Comparison of ENCODE assay signal across 14 cellular contexts in genomic region chr5:132095077-132095744, GRCh38. TPM values are rescaled to one million over a fixed set of nuclear protein-coding genes. Genes with fewer than 3 reads are reported as not detected.
DNase-seq lines count a peak whose midpoint lies in the region; ATAC-seq, FAIRE-seq and TF ChIP-seq lines count a peak whose summit lies in the region.
"Had no signal": no experiment of that assay in that cellular context is flagged by ENCODE, and none has a peak within 500 bp of the region (broad histone marks: within the 10 kb centered on the region; RNA-seq: fewer than 3 reads in every experiment).

No MANE protein-coding gene starts in this region.

- H4K8ac ChIP-seq in mesenchymal stem cell (ENCODE audit: low read length) = peak overlapping the region; percentile 65

- H3K36me3 ChIP-seq in BLaER1 (no peaks in the 10 kb centered on the region), HEK293 (ENCODE audit: control insufficient read depth in 2 of 2, insufficient read depth in 1 of 2, low read length in 2 of 2) (no peaks in the 10 kb centered on the region), GM12878 (ENCODE audit: control insufficient read depth in 2 of 2, insufficient read depth in 2 of 2, low read length in 1 of 2) (no peaks in the 10 kb centered on the region), mesenchymal stem cell (ENCODE audit: control insufficient read depth in 1 of 2, insufficient read depth in 2 of 2, low read depth in 1 of 2, low read length in 2 of 2) (no peaks in the 10 kb centered on the region), body of pancreas (replicated peaks in 1 of 2; ENCODE audit: insufficient read depth in 1 of 2, low read depth in 2 of 2) (no peaks in the 10 kb centered on the region), small intestine (ENCODE audit: control insufficient read depth in 2 of 2, insufficient read depth in 2 of 2, low read length in 2 of 2) (no peaks in the 10 kb centered on the region)
- H3K36me3 ChIP-seq: vagina had no signal

- TF ChIP-seq POLR2A in GM12878 (IDR thresholded peaks at IDR 0.05; ENCODE audit: low read depth, low read length) (no peak), body of pancreas (IDR thresholded peaks at IDR 0.05) (no peak), GM12892 (IDR thresholded peaks at IDR 0.05; ENCODE audit: low read depth, low read length) (no peak)

- H3K79me2 ChIP-seq in GM12878 (ENCODE audit: control insufficient read depth, insufficient read depth, low read length) = no peaks in the 10 kb centered on the region

- in situ Hi-C loops in GM12878 (cut with MboI) = no loop called here

- DNase-seq in GM12878 (ENCODE audit: low read depth, low spot score) (no peak), mesenchymal stem cell (peak; percentile 24), body of pancreas (no peak), GM12892 (ENCODE audit: insufficient read length) (no peak), small intestine (no peak)
- DNase-seq: COR-L47; effector CD8-positive, alpha-beta T cell; OCI-M1 had no signal

- H3K4me2 ChIP-seq in BLaER1 = peak overlapping the region; percentile 68
- no peak overlapping the region for H3K4me2 ChIP-seq in GM12878 (ENCODE audit: control insufficient read depth, insufficient read depth)
- no peak overlapping the region for H3K4me2 ChIP-seq in mesenchymal stem cell (ENCODE audit: low read length, poor library complexity, severe bottlenecking)
- H3K4me2 ChIP-seq: KMS-11 had no signal

- CTCF ChIA-PET in HEK293 (lab: Yijun Ruan, JAX) (interaction anchor here (0.6 to 0.7 kb wide), 3 partner anchors 30 to 153 kb away, joined by 3 to 5 read pairs (median 3); no protein-coding TSS in a partner anchor), GM12878 (lab: Yijun Ruan, JAX) (interaction anchor here (2.7 kb wide), 1 partner anchor 32 kb away, joined by 14 read pairs; no protein-coding TSS in a partner anchor)

- peak overlapping the region; percentile 80 for H4K91ac ChIP-seq in mesenchymal stem cell (ENCODE audit: low read length)

- intact Hi-C loops in GM12878 (cut with micrococcal nuclease; ENCODE audit: unreplicated experiment) = no loop called here
- intact Hi-C loops in body of pancreas (cut with DNase I) = no loop called here

- H3K4me3 ChIP-seq in BLaER1 = no peak overlapping the region
- no peak overlapping the region for H3K4me3 ChIP-seq in HEK293 (ENCODE audit: low read depth, low read length)
- H3K4me3 ChIP-seq in GM12878 = no peak overlapping the region
- H3K4me3 ChIP-seq in mesenchymal stem cell (ENCODE audit: insufficient read depth in 1 of 2, low read depth in 1 of 2, low read length in 2 of 2) = no peak overlapping the region
- no peak overlapping the region for H3K4me3 ChIP-seq in body of pancreas
- no peak overlapping the region for H3K4me3 ChIP-seq in small intestine (ENCODE audit: low read depth in 1 of 2, low read length in 2 of 2)
- H3K4me3 ChIP-seq: vagina had no signal

- RAD21 ChIA-PET in GM12878 (lab: Charles Lee; ENCODE audit: unreplicated experiment) = no interaction called here

- H3K27me3 ChIP-seq in BLaER1 = no peaks in the 10 kb centered on the region
- H3K27me3 ChIP-seq in GM12878 (replicated peaks in 1 of 2; ENCODE audit: control insufficient read depth in 2 of 2, insufficient read depth in 2 of 2, low read length in 1 of 2) = no peaks in the 10 kb centered on the region
- H3K27me3 ChIP-seq in mesenchymal stem cell (ENCODE audit: control insufficient read depth in 1 of 2, insufficient read depth in 1 of 2, low read length in 2 of 2) = no peaks in the 10 kb centered on the region
- H3K27me3 ChIP-seq in body of pancreas = no peaks in the 10 kb centered on the region
- no peaks in the 10 kb centered on the region for H3K27me3 ChIP-seq in small intestine (ENCODE audit: control insufficient read depth in 2 of 2, insufficient read depth in 2 of 2, low read length in 2 of 2)
- H3K27me3 ChIP-seq: vagina had no signal

- no peaks in the 10 kb centered on the region for H3K79me1 ChIP-seq in mesenchymal stem cell (replicated peaks; ENCODE audit: low read length, poor library complexity, severe bottlenecking)

- ATAC-seq in GM12878 = peak; percentile 32
- ATAC-seq in body of pancreas = no peak
- ATAC-seq in HG03521 (IDR thresholded peaks at IDR 0.05; ENCODE audit: unreplicated experiment) = no peak

- no peaks in the 10 kb centered on the region for H3K9me3 ChIP-seq in BLaER1
- H3K9me3 ChIP-seq in HEK293 (ENCODE audit: control insufficient read depth, insufficient read depth, low read depth, low read length) = no peaks in the 10 kb centered on the region
- H3K9me3 ChIP-seq in GM12878 (replicated peaks; ENCODE audit: control insufficient read depth, insufficient read depth, low read length) = no peaks in the 10 kb centered on the region
- H3K9me3 ChIP-seq in mesenchymal stem cell (ENCODE audit: control insufficient read depth, low read length) = no peaks in the 10 kb centered on the region
- no peaks in the 10 kb centered on the region for H3K9me3 ChIP-seq in body of pancreas
- H3K9me3 ChIP-seq in small intestine (ENCODE audit: control insufficient read depth, low read depth) = no peaks in the 10 kb centered on the region
- H3K9me3 ChIP-seq: vagina had no signal

- 0 out of 2 replicates have a peak overlapping the region, but pooled peaks have one; percentile 25 for H3K27ac ChIP-seq in BLaER1
- no peak overlapping the region for H3K27ac ChIP-seq in HEK293 (ENCODE audit: extremely low read depth, low read depth, low read length)
- no peak overlapping the region for H3K27ac ChIP-seq in GM12878 (ENCODE audit: control insufficient read depth, insufficient read depth)
- peak overlapping the region; percentile 11 for H3K27ac ChIP-seq in mesenchymal stem cell (ENCODE audit: low read length, poor library complexity, severe bottlenecking)
- no peak overlapping the region for H3K27ac ChIP-seq in body of pancreas
- H3K27ac ChIP-seq in small intestine (ENCODE audit: low read depth in 1 of 2, low read length in 1 of 2) = no peak overlapping the region
- H3K27ac ChIP-seq: KMS-11, vagina had no signal

- no peak overlapping the region for H2AK5ac ChIP-seq in mesenchymal stem cell (ENCODE audit: low read length, severe bottlenecking)

- 49% methylated on average over 5 of the region's 5 CpGs for WGBS in GM12878 (ENCODE audit: insufficient coverage, insufficient replicate concordance, low lambda C conversion rate, missing lambda C conversion rate)
- 83% methylated on average over 5 of the region's 5 CpGs for WGBS in mesenchymal stem cell
- WGBS in body of pancreas, 2 donors = 56 to 70% methylated on average over 2 to 5 of the region's 5 CpGs
- 69 to 74% (median 72%) methylated on average over 5 of the region's 5 CpGs for WGBS in small intestine, 3 donors

- no peak for TF ChIP-seq CTCF in HEK293 (tag by site-specific recombination; IDR thresholded peaks at IDR 0.05)
- no peak for TF ChIP-seq CTCF in GM12878 (IDR thresholded peaks at IDR 0.05 in 2 of 3, conservative IDR thresholded peaks at IDR 0.05 in 1 of 3; ENCODE audit: control insufficient read depth in 2 of 3, extremely low read depth in 1 of 3, insufficient read depth in 1 of 3, low read depth in 3 of 3, low read length in 3 of 3)
- no peak for TF ChIP-seq CTCF in body of pancreas (IDR thresholded peaks at IDR 0.05)

- no TSS peak for BruUV-seq in GM12878 (replicated peaks; lab: Mats Ljungman, UMichigan)

- peaks cover 36% of the 10 kb centered on the region for H3K4me1 ChIP-seq in BLaER1
- no peaks in the 10 kb centered on the region for H3K4me1 ChIP-seq in HEK293 (ENCODE audit: control insufficient read depth, insufficient read depth, low read length)
- H3K4me1 ChIP-seq in GM12878 (ENCODE audit: control insufficient read depth, insufficient read depth, low read length) = peaks cover 39% of the 10 kb centered on the region
- H3K4me1 ChIP-seq in mesenchymal stem cell (ENCODE audit: control insufficient read depth, insufficient read depth, low read depth, low read length) = peaks cover 19% of the 10 kb centered on the region
- no peaks in the 10 kb centered on the region for H3K4me1 ChIP-seq in body of pancreas
- peaks cover 0 to 3% of the 10 kb centered on the region in 2 donors for H3K4me1 ChIP-seq in small intestine (ENCODE audit: control insufficient read depth in 2 of 2, insufficient read depth in 1 of 2, low read depth in 1 of 2, low read length in 1 of 2)
- H3K4me1 ChIP-seq: vagina had no signal

- peak overlapping the region; percentile 56 for H2BK15ac ChIP-seq in mesenchymal stem cell (ENCODE audit: low read depth, poor library complexity, severe bottlenecking)

- H3K14ac ChIP-seq in mesenchymal stem cell (ENCODE audit: low read length in 2 of 2) = peak overlapping the region in 1 of 2 experiments; percentile 80

- H2BK12ac ChIP-seq in mesenchymal stem cell (ENCODE audit: low read length in 2 of 2) = peak overlapping the region; percentile 57 to 75

- SMC1A ChIA-PET in GM12878 (lab: Charles Lee; ENCODE audit: uncharacterized antibody, unreplicated experiment) = interaction anchor here (1.5 kb wide), 2 partner anchors 10 to 21 kb away, joined by 4 to 6 read pairs; no protein-coding TSS in a partner anchor

- no peak for FAIRE-seq in GM12878 (lab: Jason Lieb, UNC)
- no peak for FAIRE-seq in GM12892 (lab: Jason Lieb, UNC)
- no peak for FAIRE-seq in small intestine (lab: Jason Lieb, UNC)

- H2BK120ac ChIP-seq in mesenchymal stem cell (ENCODE audit: low read depth, low read length) = peak overlapping the region; percentile 22

- H3K9ac ChIP-seq in BLaER1 (no peak overlapping the region), GM12878 (ENCODE audit: control insufficient read depth, insufficient read depth, low read length) (no peak overlapping the region; the same call in 1 of the 2 replicates), mesenchymal stem cell (ENCODE audit: low read length) (peak overlapping the region; percentile 78)
- H3K9ac ChIP-seq: KMS-11 had no signal

- peak overlapping the region; percentile 0 to 73 for H3K4ac ChIP-seq in mesenchymal stem cell (ENCODE audit: low read depth in 1 of 2, low read length in 2 of 2)

- no peak for TF ChIP-seq EP300 in GM12878 (IDR thresholded peaks at IDR 0.05; ENCODE audit: borderline replicate concordance in 1 of 2, control insufficient read depth in 1 of 2, low read depth in 2 of 2, low read length in 2 of 2)

- peak overlapping the region in 1 of 2 experiments; percentile 65 for H3K23ac ChIP-seq in mesenchymal stem cell (ENCODE audit: low read length in 2 of 2)

- H2AFZ ChIP-seq in GM12878 (ENCODE audit: control insufficient read depth, low read depth, low read length) = 0 out of 2 replicates have a peak overlapping the region, but pooled peaks have one; percentile 13
- H2AFZ ChIP-seq in mesenchymal stem cell (ENCODE audit: low read depth, low read length) = peak overlapping the region; percentile 20

- H4K20me1 ChIP-seq in BLaER1 (no peaks in the 10 kb centered on the region), GM12878 (ENCODE audit: control insufficient read depth, insufficient read depth) (no peaks in the 10 kb centered on the region)

- peak overlapping the region; percentile 72 to 76 for H3K18ac ChIP-seq in mesenchymal stem cell (ENCODE audit: low read depth in 1 of 2, low read length in 2 of 2)

- no peak for TF ChIP-seq RAD21 in GM12878 (IDR thresholded peaks at IDR 0.05; ENCODE audit: insufficient read depth, low read depth, low read length)

- POLR2A ChIA-PET in HEK293 (lab: Yijun Ruan, JAX) (no interaction called here), GM12878 (lab: Charles Lee) (no interaction called here)

- no peak overlapping the region for H2BK5ac ChIP-seq in mesenchymal stem cell (ENCODE audit: low read depth, low read length, poor library complexity, severe bottlenecking)

RNA-seq across cellular contexts. Expression of gene CSF2, which starts 21.6 kb away (rescaled TPM):
- not detected in 2 replicates for total RNA-seq in GM12878 (2013; cell fraction: nucleolus; rRNA removed)
- total RNA-seq in GM12878 (2014; rRNA removed) (1.1 and 2.0 TPM in 2 replicates), GM12878 (2014; rRNA removed; fragmentation: Illumina TruSeq; extraction: Trizol) (0.81 and 0.83 TPM in 2 replicates), GM12878 (2021) (0.85 and 1.4 TPM in 2 replicates), body of pancreas (not detected)
- not detected for polyA plus RNA-seq in GM12878 (2011; ENCODE audit: low read depth)
- polyA plus RNA-seq in GM12878 (2011; rRNA removed) (0.15 and 0.23 TPM in 2 replicates), GM12878 (2014; fragmentation: Illumina TruSeq; extraction: Trizol) (0.44 TPM in 1 of 2 replicates, not detected in the other), GM12878 (2014; fragmentation: Nextera tagmentation; extraction: Ambion mirVana) (under 1 TPM; 0.39 to 0.57 TPM), GM12878 (2014; rRNA removed) (1.1 and 2.0 TPM in 2 replicates), GM12878 (2016; fragmentation: Nextera tagmentation; extraction: Ambion mirVana) (not detected), small intestine (under 1 TPM in 1 of 3 donors, not detected in 2; 0.25 TPM)
- polyA plus RNA-seq in GM12878 (2011; cell fraction: cytosol; rRNA removed) = 0.20 and 0.25 TPM in 2 replicates
- polyA plus RNA-seq in GM12878 (2011; cell fraction: nucleus; rRNA removed) = 0.26 TPM in 1 of 2 replicates, not detected in the other
- polyA plus RNA-seq in GM12878 (2012) = not detected in 2 replicates
- polyA minus RNA-seq in GM12878 (2011; rRNA and poly(A)+ RNA removed) = 0.41 TPM in 1 of 2 replicates, not detected in the other
- not detected in 2 replicates for polyA minus RNA-seq in GM12878 (2011; cell fraction: cytosol; rRNA and poly(A)+ RNA removed)
- polyA minus RNA-seq in GM12878 (2011; cell fraction: nucleus; rRNA and poly(A)+ RNA removed) = not detected in 2 replicates
- not detected for polyA plus RNA-seq in mesenchymal stem cell (2013, experiment 1 of 2)
- polyA plus RNA-seq in mesenchymal stem cell (2013, experiment 2 of 2) = not detected
- polyA plus RNA-seq in GM12892 (2012; ENCODE audit: missing spikeins) = not detected
- total RNA-seq: skeletal muscle tissue, vagina had no signal

RNA-seq across cellular contexts. Expression of gene IL3, which starts 34.8 kb away (rescaled TPM):
- total RNA-seq in GM12878 (2013; cell fraction: nucleolus; rRNA removed) = not detected in 2 replicates
- total RNA-seq in GM12878 (2014; rRNA removed) (not detected in 2 replicates), GM12878 (2014; rRNA removed; fragmentation: Illumina TruSeq; extraction: Trizol) (not detected in 2 replicates), GM12878 (2021) (not detected in 2 replicates), body of pancreas (not detected)
- polyA plus RNA-seq in GM12878 (2011; ENCODE audit: low read depth) = not detected
- polyA plus RNA-seq in GM12878 (2011; rRNA removed) (not detected in 2 replicates), GM12878 (2014; fragmentation: Illumina TruSeq; extraction: Trizol) (not detected in 2 replicates), GM12878 (2014; fragmentation: Nextera tagmentation; extraction: Ambion mirVana) (not detected), GM12878 (2014; rRNA removed) (not detected in 2 replicates), GM12878 (2016; fragmentation: Nextera tagmentation; extraction: Ambion mirVana) (not detected), small intestine (not detected)
- polyA plus RNA-seq in GM12878 (2011; cell fraction: cytosol; rRNA removed) = not detected in 2 replicates
- polyA plus RNA-seq in GM12878 (2011; cell fraction: nucleus; rRNA removed) = not detected in 2 replicates
- not detected in 2 replicates for polyA plus RNA-seq in GM12878 (2012)
- not detected in 2 replicates for polyA minus RNA-seq in GM12878 (2011; rRNA and poly(A)+ RNA removed)
- not detected in 2 replicates for polyA minus RNA-seq in GM12878 (2011; cell fraction: cytosol; rRNA and poly(A)+ RNA removed)
- polyA minus RNA-seq in GM12878 (2011; cell fraction: nucleus; rRNA and poly(A)+ RNA removed) = not detected in 2 replicates
- not detected for polyA plus RNA-seq in mesenchymal stem cell (2013, experiment 1 of 2)
- polyA plus RNA-seq in mesenchymal stem cell (2013, experiment 2 of 2) = not detected
- polyA plus RNA-seq in GM12892 (2012; ENCODE audit: missing spikeins) = not detected
- total RNA-seq: skeletal muscle tissue, vagina had no signal

Comparison
In these comparisons a context has a peak if more than half of its experiments do, and no peak if none do; other contexts are left out.
1. H3K27ac ChIP-seq: peak in BLaER1 (single experiment) and mesenchymal stem cell (single experiment); none in HEK293 (single experiment), GM12878 (single experiment), body of pancreas (0 of 4) and small intestine (0 of 2).